Comparison of ENCODE assay signal across 1 cellular context in genomic region chr19:53504903-53505302, GRCh38.
TF ChIP-seq lines count a peak whose summit lies in the region.

No MANE protein-coding gene starts in this region.

TF ChIP-seq in HepG2, 621 proteins besides CTCF, POLR2A, EP300 and RAD21 (continued from another document):
- TF ChIP-seq GATAD2A (CRISPR knock-in tag; IDR thresholded peaks at IDR 0.05) (0 out of 2 replicates have a peak, but pooled peaks have one; percentile 6), SAP130 (CRISPR knock-in tag; IDR thresholded peaks at IDR 0.05; ENCODE audit: low read depth) (peak; percentile 65), ARHGAP35 (CRISPR knock-in tag; IDR thresholded peaks at IDR 0.05; ENCODE audit: borderline replicate concordance) (no peak), ZBTB38 (CRISPR knock-in tag; IDR thresholded peaks at IDR 0.05) (peak; percentile 80), ZNF292 (CRISPR knock-in tag; IDR thresholded peaks at IDR 0.05; ENCODE audit: borderline replicate concordance, low read depth) (peak; percentile 18; the same call in 1 of the 2 replicates), RBM22 (optimal IDR thresholded peaks at IDR 0.05; ENCODE audit: low read length) (no peak), ZGPAT (CRISPR knock-in tag; IDR thresholded peaks at IDR 0.05) (0 out of 2 replicates have a peak, but pooled peaks have one; percentile 10), TGIF2 (CRISPR knock-in tag; IDR thresholded peaks at IDR 0.05) (peak; percentile 84), ZNF362 (CRISPR knock-in tag; IDR thresholded peaks at IDR 0.05; ENCODE audit: borderline replicate concordance) (peak; percentile 51; the same call in 1 of the 2 replicates), KDM5B (CRISPR knock-in tag; IDR thresholded peaks at IDR 0.05; ENCODE audit: borderline replicate concordance) (0 out of 2 replicates have a peak, but pooled peaks have one; percentile 20), IRF9 (CRISPR knock-in tag; IDR thresholded peaks at IDR 0.05; ENCODE audit: borderline replicate concordance) (no peak), SMC3 (IDR thresholded peaks at IDR 0.05; ENCODE audit: low read length) (peak; percentile 24; the same call in 1 of the 2 replicates), ZNF720 (CRISPR knock-in tag; IDR thresholded peaks at IDR 0.05) (no peak), GATAD1 (CRISPR knock-in tag; IDR thresholded peaks at IDR 0.05) (no peak), ZBTB4 (CRISPR knock-in tag; IDR thresholded peaks at IDR 0.05; ENCODE audit: borderline replicate concordance) (peak; percentile 54; the same call in 1 of the 2 replicates), FOSL1 (CRISPR knock-in tag; IDR thresholded peaks at IDR 0.05; ENCODE audit: borderline replicate concordance) (no peak)
